Comparison of ENCODE assay signal across 18 cellular contexts in genomic region chr9:16575878-16576245, GRCh38.
DNase-seq lines count a peak whose midpoint lies in the region; ATAC-seq, FAIRE-seq and TF ChIP-seq lines count a peak whose summit lies in the region.
"Had no signal": no experiment of that assay in that cellular context is flagged by ENCODE, and none has a peak within 500 bp of the region (broad histone marks: within the 10 kb centered on the region; RNA-seq: fewer than 3 reads in every experiment).

No MANE protein-coding gene starts in this region.

- no peak overlapping the region for H3K4ac ChIP-seq in mesendoderm (ENCODE audit: low read depth, low read length)

- H3K18ac ChIP-seq in mesendoderm (ENCODE audit: low read length), result peak overlapping the region; percentile 68

- H3K36me3 Mint-ChIP-seq in activated naive CD8-positive, alpha-beta T cell treated with anti-CD3 and anti-CD28 coated beads, Interleukin-2, amount 50 U/mL, for 24 hours (ENCODE audit: low read depth), result no peaks in the 10 kb centered on the region
- H3K36me3 Mint-ChIP-seq in activated CD4-positive, alpha-beta T cell treated with anti-CD3 and anti-CD28 coated beads for 36 hours (ENCODE audit: low read depth), result no peaks in the 10 kb centered on the region

- no peak overlapping the region for H3K4me3 ChIP-seq in mesendoderm (ENCODE audit: low read length)
- no peak overlapping the region for H3K4me3 ChIP-seq in sigmoid colon
- H3K4me3 ChIP-seq: gastrocnemius medialis, GM12878, mucosa of descending colon, right lobe of liver had no signal

- no peak overlapping the region for H2BK5ac ChIP-seq in mesendoderm (ENCODE audit: low read length)

- H4K8ac ChIP-seq in mesendoderm (ENCODE audit: low read depth, low read length), result no peak overlapping the region

- no peak overlapping the region for H3K9ac ChIP-seq in mesendoderm (ENCODE audit: low read length)

- no peaks in the 10 kb centered on the region for H3K9me3 ChIP-seq in sigmoid colon
- H3K9me3 ChIP-seq: gastrocnemius medialis, mucosa of descending colon, right lobe of liver had no signal

- POLR2A ChIA-PET in activated CD4-positive, alpha-beta T cell treated with anti-CD3 and anti-CD28 coated beads for 36 hours (lab: Charles Lee), result no interaction called here

- DNase-seq in H54 (ENCODE audit: insufficient read length, low spot score) (no peak), mesendoderm (no peak), sigmoid colon (no peak), cerebellar nuclear complex (lab: John Stamatoyannopoulos, UW) (no peak)
- DNase-seq in activated naive CD8-positive, alpha-beta T cell treated with anti-CD3 and anti-CD28 coated beads, Interleukin-2, amount 50 U/mL, for 24 hours, result no peak
- no peak for DNase-seq in activated CD4-positive, alpha-beta T cell treated with anti-CD3 and anti-CD28 coated beads for 36 hours
- DNase-seq: activated CD4-positive, CD25-positive, alpha-beta regulatory T cell treated with anti-CD3 and anti-CD28 coated beads, Interleukin-2, amount 50 U/mL, for 72 hours; CD4-positive, alpha-beta T cell; gastrocnemius medialis; GF-D8; mucosa of descending colon; NCI-H526 treated with DMSO at 0.1 percent for 48 hours; occipital lobe; right lobe of liver had no signal

- no peak overlapping the region for H3K23ac ChIP-seq in mesendoderm (ENCODE audit: low read length)

- H3K4me1 Mint-ChIP-seq in activated naive CD8-positive, alpha-beta T cell treated with anti-CD3 and anti-CD28 coated beads, Interleukin-2, amount 50 U/mL, for 24 hours, result no peaks in the 10 kb centered on the region
- no peaks in the 10 kb centered on the region for H3K4me1 Mint-ChIP-seq in activated CD4-positive, alpha-beta T cell treated with anti-CD3 and anti-CD28 coated beads for 36 hours

- no peak overlapping the region for H3K4me2 ChIP-seq in mesendoderm (ENCODE audit: low read length)

- peak; percentile 30 for FAIRE-seq in H54 (lab: Jason Lieb, UNC)
- FAIRE-seq: GM12878 had no signal

- H3K36me3 ChIP-seq in mesendoderm (ENCODE audit: control insufficient read depth, insufficient read depth, low read length) (no peaks in the 10 kb centered on the region), sigmoid colon (no peaks in the 10 kb centered on the region)
- H3K36me3 ChIP-seq: gastrocnemius medialis, right lobe of liver had no signal

- no peak overlapping the region for H3K4me3 Mint-ChIP-seq in activated naive CD8-positive, alpha-beta T cell treated with anti-CD3 and anti-CD28 coated beads, Interleukin-2, amount 50 U/mL, for 24 hours
- H3K4me3 Mint-ChIP-seq in activated CD4-positive, alpha-beta T cell treated with anti-CD3 and anti-CD28 coated beads for 36 hours, result no peak overlapping the region
- H3K4me3 Mint-ChIP-seq: CD4-positive, alpha-beta T cell had no signal

- no peak overlapping the region for H2AK5ac ChIP-seq in mesendoderm (ENCODE audit: low read length)

- H3K4me1 ChIP-seq in mesendoderm (ENCODE audit: control insufficient read depth, low read depth, low read length) (no peaks in the 10 kb centered on the region), sigmoid colon (peaks cover 0 to 66% (median 54%) of the 10 kb centered on the region in 4 donors)

- no peaks in the 10 kb centered on the region for H3K27me3 Mint-ChIP-seq in activated naive CD8-positive, alpha-beta T cell treated with anti-CD3 and anti-CD28 coated beads, Interleukin-2, amount 50 U/mL, for 24 hours
- no peaks in the 10 kb centered on the region for H3K27me3 Mint-ChIP-seq in activated CD4-positive, alpha-beta T cell treated with anti-CD3 and anti-CD28 coated beads for 36 hours
- H3K27me3 Mint-ChIP-seq: CD4-positive, alpha-beta T cell had no signal

- intact Hi-C loops in sigmoid colon (cut with DNase I), result no loop called here
- intact Hi-C loops in activated CD4-positive, alpha-beta T cell treated with anti-CD3 and anti-CD28 coated beads for 36 hours (cut with DNase I, micrococcal nuclease), result loop anchor here in 1 of 2 experiments (10.0 kb wide), 1 partner anchor 391 kb away; no protein-coding TSS in a partner anchor

- TF ChIP-seq EP300 in sigmoid colon (IDR thresholded peaks at IDR 0.05), result no peak

- no peak overlapping the region for H4K5ac ChIP-seq in mesendoderm (ENCODE audit: low read length)

- no peak overlapping the region for H3K56ac ChIP-seq in mesendoderm (ENCODE audit: low read length)

- H3K9me3 Mint-ChIP-seq in activated naive CD8-positive, alpha-beta T cell treated with anti-CD3 and anti-CD28 coated beads, Interleukin-2, amount 50 U/mL, for 24 hours, result no peaks in the 10 kb centered on the region
- no peaks in the 10 kb centered on the region for H3K9me3 Mint-ChIP-seq in activated CD4-positive, alpha-beta T cell treated with anti-CD3 and anti-CD28 coated beads for 36 hours (ENCODE audit: low read depth)
- H3K9me3 Mint-ChIP-seq: CD4-positive, alpha-beta T cell had no signal

- TF ChIP-seq POLR2A in H54 (IDR thresholded peaks at IDR 0.05; ENCODE audit: low read depth, low read length), result no peak
- no peak for TF ChIP-seq POLR2A in sigmoid colon (IDR thresholded peaks at IDR 0.05)

- 0 out of 2 replicates have a peak, but pooled peaks have one; percentile 35 for TF ChIP-seq CTCF in VCaP (conservative IDR thresholded peaks at IDR 0.05)
- TF ChIP-seq CTCF in sigmoid colon (IDR thresholded peaks at IDR 0.05), result no peak

- CTCF ChIA-PET in activated CD4-positive, alpha-beta T cell treated with anti-CD3 and anti-CD28 coated beads for 36 hours (lab: Charles Lee), result interaction anchor here (1.0 kb wide), 1 partner anchor 18 kb away, joined by 5 read pairs; no protein-coding TSS in a partner anchor

- no peak overlapping the region for H2BK15ac ChIP-seq in mesendoderm (replicated peaks; ENCODE audit: low read depth)

- H3K27me3 ChIP-seq in mesendoderm (ENCODE audit: insufficient read depth, low read length, poor library complexity), result no peaks in the 10 kb centered on the region
- H3K27me3 ChIP-seq in sigmoid colon, result no peaks in the 10 kb centered on the region
- H3K27me3 ChIP-seq: gastrocnemius medialis, right lobe of liver had no signal

- ATAC-seq in activated naive CD8-positive, alpha-beta T cell treated with anti-CD3 and anti-CD28 coated beads, Interleukin-2, amount 50 U/mL, for 24 hours, result no peak
- no peak for ATAC-seq in HG02938 (IDR thresholded peaks at IDR 0.05; ENCODE audit: unreplicated experiment)
- no peak for ATAC-seq in activated CD4-positive, alpha-beta T cell treated with anti-CD3 and anti-CD28 coated beads for 36 hours
- ATAC-seq: gastrocnemius medialis, HCT116, mucosa of descending colon had no signal

- no peaks in the 10 kb centered on the region for H3K79me1 ChIP-seq in mesendoderm (ENCODE audit: low read length)

- no CpG with 5 or more reads among the region's 6 CpGs for WGBS in mesendoderm (ENCODE audit: extremely low coverage, insufficient coverage, low lambda C conversion rate)
- WGBS in sigmoid colon, 2 donors, result 75 to 82% methylated on average over 6 of the region's 6 CpGs

- peak overlapping the region; percentile 53 for H3K27ac ChIP-seq in VCaP
- no peak overlapping the region for H3K27ac ChIP-seq in mesendoderm (ENCODE audit: low read depth, low read length)
- peak overlapping the region in 3 of 4 donors; percentile 40 to 71 (median 64) for H3K27ac ChIP-seq in sigmoid colon
- H3K27ac ChIP-seq: right lobe of liver had no signal

- no peak overlapping the region for H2BK120ac ChIP-seq in mesendoderm (ENCODE audit: low read depth, low read length)

- no peaks in the 10 kb centered on the region for H3K79me2 ChIP-seq in mesendoderm (ENCODE audit: control insufficient read depth, insufficient read depth, low read length)

- H3K27ac Mint-ChIP-seq in activated naive CD8-positive, alpha-beta T cell treated with anti-CD3 and anti-CD28 coated beads, Interleukin-2, amount 50 U/mL, for 24 hours, result no peak overlapping the region
- H3K27ac Mint-ChIP-seq in activated CD4-positive, alpha-beta T cell treated with anti-CD3 and anti-CD28 coated beads for 36 hours, result no peak overlapping the region
- H3K27ac Mint-ChIP-seq: CD4-positive, alpha-beta T cell had no signal
